8 cellular contexts compared by ENCODE assay signal in the genomic region with DNA sequence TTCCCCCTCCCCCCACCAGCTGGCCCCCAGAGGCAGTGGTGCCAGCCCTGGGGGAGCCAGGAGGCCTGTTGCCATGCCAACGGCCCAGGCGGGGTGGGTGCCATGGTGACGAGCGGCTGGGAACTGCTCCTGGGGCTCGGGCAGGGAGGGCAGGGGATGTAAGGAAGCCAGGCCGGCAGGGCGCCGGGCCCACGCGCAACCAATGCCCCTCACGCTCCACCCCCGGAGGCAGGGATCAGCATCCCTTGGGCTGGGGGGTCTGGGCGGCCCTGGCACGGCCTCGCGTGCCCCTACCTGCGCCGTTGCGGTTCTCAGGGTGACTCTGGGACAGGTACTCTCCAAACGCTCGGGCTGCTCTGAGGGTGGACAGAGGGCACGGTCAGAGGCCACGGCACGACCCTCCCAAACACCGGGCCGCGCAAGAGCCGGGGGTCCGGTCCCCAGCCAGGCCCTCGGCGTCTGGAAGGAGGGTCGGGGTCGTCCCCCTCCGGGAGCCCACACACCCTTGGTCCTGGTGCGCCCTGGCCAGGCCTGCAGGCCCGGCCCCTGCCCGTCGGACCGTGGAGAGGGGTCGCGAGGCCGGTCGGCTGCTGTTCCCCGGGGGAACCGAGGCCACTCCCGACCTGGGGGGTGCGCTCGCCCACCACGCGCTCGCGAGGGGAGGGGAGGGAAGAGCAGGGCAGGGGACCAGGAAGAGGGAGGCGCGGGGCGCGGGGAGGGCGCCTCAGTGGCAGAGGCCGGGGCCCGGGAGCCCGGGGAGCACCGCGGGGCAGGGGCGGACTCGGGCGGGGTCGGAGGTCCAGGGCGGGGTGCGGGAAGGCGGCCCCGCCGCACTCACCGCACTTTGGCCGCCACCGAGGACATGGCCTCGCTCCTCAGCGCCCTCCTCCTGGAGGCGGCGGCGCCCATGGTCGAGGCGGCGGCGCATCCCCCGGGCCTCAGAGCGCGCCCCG. TPM values are rescaled to one million over a fixed set of nuclear protein-coding genes. Genes with fewer than 3 reads are reported as not detected.
DNase-seq lines count a peak whose midpoint lies in the region; ATAC-seq and TF ChIP-seq lines count a peak whose summit lies in the region.

No MANE protein-coding gene starts in this region.

- H3K4ac ChIP-seq in mesendoderm (ENCODE audit: low read depth, low read length), result no peak overlapping the region

- peak overlapping the region; percentile 94 for H3K56ac ChIP-seq in mesendoderm (ENCODE audit: low read length)

- H3K9ac ChIP-seq in PC-3 (ENCODE audit: low read length) (peak overlapping the region; percentile 76), mesendoderm (ENCODE audit: low read length) (peak overlapping the region; percentile 89)

- H3F3A ChIP-seq in PC-3 (ENCODE audit: low read length, unreplicated experiment), result no peaks in the 10 kb centered on the region

- intact Hi-C loops in PC-3 (cut with micrococcal nuclease) (loop anchor here (2.0 kb wide), 1 partner anchor 24 kb away; no protein-coding TSS in a partner anchor), transverse colon (cut with DNase I; ENCODE audit: low total_unique reads) (no loop called here)

- no peak overlapping the region for H4K8ac ChIP-seq in mesendoderm (ENCODE audit: low read depth, low read length)

- no peak overlapping the region for H2BK5ac ChIP-seq in mesendoderm (ENCODE audit: low read length)

- CTCF ChIA-PET in PC-3 (lab: Charles Lee), result no interaction called here

- ATAC-seq in PC-3, result peak; percentile 39

- no peak overlapping the region for H2AK5ac ChIP-seq in mesendoderm (ENCODE audit: low read length)

- H3K23ac ChIP-seq in mesendoderm (ENCODE audit: low read length), result no peak overlapping the region

- H3K9me3 ChIP-seq in PC-3 (ENCODE audit: low read length) (no peaks in the 10 kb centered on the region), transverse colon (no peaks in the 10 kb centered on the region)

- no peaks in the 10 kb centered on the region for H3K79me1 ChIP-seq in mesendoderm (ENCODE audit: low read length)

- H3K27me3 ChIP-seq in H7 (ENCODE audit: control insufficient read depth, insufficient read depth, low read length), result peaks cover 22% of the 10 kb centered on the region
- H3K27me3 ChIP-seq in PC-3 (ENCODE audit: low read length), result no peaks in the 10 kb centered on the region
- no peaks in the 10 kb centered on the region for H3K27me3 ChIP-seq in mesendoderm (ENCODE audit: insufficient read depth, low read length, poor library complexity)
- no peaks in the 10 kb centered on the region for H3K27me3 ChIP-seq in transverse colon

- H4K5ac ChIP-seq in mesendoderm (ENCODE audit: low read length), result no peak overlapping the region

- no peak overlapping the region for H2BK15ac ChIP-seq in mesendoderm (replicated peaks; ENCODE audit: low read depth)

- DNase-seq in G401 (ENCODE audit: low spot score), result peak; percentile 50
- peak; percentile 76 for DNase-seq in H7
- no peak for DNase-seq in PC-3
- peak; percentile 72 for DNase-seq in ecto neural progenitor cell (ENCODE audit: low spot score)
- no peak for DNase-seq in mesendoderm
- peak; percentile 49 for DNase-seq in transverse colon
- DNase-seq in NCI-H510A (lab: John Stamatoyannopoulos, UW), result no peak
- no peak for DNase-seq in dedifferentiated amniotic fluid mesenchymal stem cell (ENCODE audit: extremely low spot score)

- H3K4me3 ChIP-seq in H7 (ENCODE audit: insufficient read depth, low read depth, low read length) (peak overlapping the region; percentile 56), PC-3 (ENCODE audit: low read length) (peak overlapping the region; percentile 82), mesendoderm (ENCODE audit: low read length) (peak overlapping the region; percentile 61), transverse colon (peak overlapping the region; percentile 49 to 74 (median 62))

- peaks cover 10% of the 10 kb centered on the region for H3K36me3 ChIP-seq in H7 (replicated peaks; ENCODE audit: control insufficient read depth, insufficient read depth, low read length)
- H3K36me3 ChIP-seq in PC-3 (ENCODE audit: low read depth, low read length), result no peaks in the 10 kb centered on the region
- H3K36me3 ChIP-seq in mesendoderm (ENCODE audit: control insufficient read depth, insufficient read depth, low read length), result no peaks in the 10 kb centered on the region
- no peaks in the 10 kb centered on the region for H3K36me3 ChIP-seq in transverse colon

- no peak overlapping the region for H2AFZ ChIP-seq in PC-3 (ENCODE audit: low read length)

- in situ Hi-C loops in G401 (cut with HindIII; ENCODE audit: low sequenced_read_pairs) (no loop called here), transverse colon (cut with MboI; ENCODE audit: low pct_ligation_motif_present in 1 of 4, low pct_unique_long_range_greater_than_20kb in 1 of 4, low sequenced_read_pairs in 3 of 4) (no loop called here)

- H3K4me1 ChIP-seq in PC-3 (ENCODE audit: insufficient read depth, low read length) (peaks cover 4% of the 10 kb centered on the region; the same call in 1 of the 2 replicates), mesendoderm (ENCODE audit: control insufficient read depth, low read depth, low read length) (peaks cover 4% of the 10 kb centered on the region), transverse colon (peaks cover 21 to 37% (median 34%) of the 10 kb centered on the region in 4 donors)

- BruUV-seq in PC-3 (replicated peaks; lab: Mats Ljungman, UMichigan), result no TSS peak

- H3K79me2 ChIP-seq in PC-3 (ENCODE audit: low read length) (peaks cover 13% of the 10 kb centered on the region; the same call in 1 of the 2 replicates), mesendoderm (ENCODE audit: control insufficient read depth, insufficient read depth, low read length) (no peaks in the 10 kb centered on the region)

- POLR2A ChIA-PET in PC-3 (lab: Charles Lee; ENCODE audit: unreplicated experiment), result no interaction called here

- H3K27ac ChIP-seq in PC-3 (ENCODE audit: low read length), result no peak overlapping the region
- no peak overlapping the region for H3K27ac ChIP-seq in mesendoderm (ENCODE audit: low read depth, low read length)
- H3K27ac ChIP-seq in transverse colon, result peak overlapping the region; percentile 35 to 85 (median 76)

- no peak for TF ChIP-seq POLR2A in transverse colon (IDR thresholded peaks at IDR 0.05)

- TF ChIP-seq CTCF in PC-3 (conservative IDR thresholded peaks at IDR 0.05; ENCODE audit: low read depth, low read length) (no peak), transverse colon (IDR thresholded peaks at IDR 0.05) (no peak)

- H3K4me2 ChIP-seq in PC-3 (ENCODE audit: low read length) (peak overlapping the region; percentile 92), mesendoderm (ENCODE audit: low read length) (peak overlapping the region; percentile 81)

- H3K9me2 ChIP-seq in PC-3 (replicated peaks; ENCODE audit: low read length), result no peaks in the 10 kb centered on the region

- no peak overlapping the region for H2BK120ac ChIP-seq in mesendoderm (ENCODE audit: low read depth, low read length)

- no peak overlapping the region for H3K18ac ChIP-seq in mesendoderm (ENCODE audit: low read length)

- no peaks in the 10 kb centered on the region for H4K20me1 ChIP-seq in PC-3 (ENCODE audit: low read length)

- WGBS in mesendoderm (ENCODE audit: extremely low coverage, insufficient coverage, low lambda C conversion rate), result no CpG with 5 or more reads among the region's 87 CpGs
- 9% methylated on average over 47 of the region's 87 CpGs; no CpG with 5 or more reads in 1 of the 2 donors for WGBS in transverse colon (ENCODE audit: low coverage in 1 of 2), 2 donors

- no peak for TF ChIP-seq EP300 in transverse colon (IDR thresholded peaks at IDR 0.05; ENCODE audit: low read depth)

RNA-seq across cellular contexts. Expression of a gene that starts 0.7 kb away (rescaled TPM):
- 76.9 and 96.6 TPM in 2 replicates for total RNA-seq in G401 (2014; rRNA removed; shearing (Covaris generic))
- 37.9 and 39.0 TPM in 2 replicates for total RNA-seq in H7 (2014; rRNA removed; shearing (Covaris generic))
- 29.5 and 30.8 TPM in 2 replicates for total RNA-seq in PC-3 (2014; rRNA removed)
- 27.2 TPM for polyA plus RNA-seq in mesendoderm (2013, experiment 1 of 2)
- 28.2 TPM for polyA plus RNA-seq in mesendoderm (2013, experiment 2 of 2)
- total RNA-seq in transverse colon, result 100 to 1,000 TPM in 1 of 4 donors, 10 to 100 TPM in 3; 44.6 to 130 (median 55.2) TPM

RNA-seq across cellular contexts. Expression of a gene that starts 17.3 kb away (rescaled TPM):
- total RNA-seq in G401 (2014; rRNA removed; shearing (Covaris generic)), result 1.6 and 1.9 TPM in 2 replicates
- total RNA-seq in H7 (2014; rRNA removed; shearing (Covaris generic)), result 0.55 and 0.76 TPM in 2 replicates
- total RNA-seq in PC-3 (2014; rRNA removed), result 0.17 TPM in 1 of 2 replicates, not detected in the other
- polyA plus RNA-seq in mesendoderm (2013, experiment 1 of 2), result 0.07 TPM
- polyA plus RNA-seq in mesendoderm (2013, experiment 2 of 2), result 0.04 TPM
- total RNA-seq in transverse colon, result 100 to 1,000 TPM in 1 of 4 donors, 10 to 100 TPM in 3; 20.7 to 109 (median 63.8) TPM

RNA-seq across cellular contexts. Expression of a gene that starts 35.3 kb away (rescaled TPM):
- total RNA-seq in G401 (2014; rRNA removed; shearing (Covaris generic)), result 0.18 TPM in 1 of 2 replicates, not detected in the other
- total RNA-seq in H7 (2014; rRNA removed; shearing (Covaris generic)), result 0.78 and 1.0 TPM in 2 replicates
- total RNA-seq in PC-3 (2014; rRNA removed) (0.51 and 1.6 TPM in 2 replicates), transverse colon (10 to 100 TPM; 19.7 to 53.9 (median 40.8) TPM)
- polyA plus RNA-seq in mesendoderm (2013, experiment 1 of 2), result 0.03 TPM
- polyA plus RNA-seq in mesendoderm (2013, experiment 2 of 2), result 0.03 TPM

RNA-seq across cellular contexts. Expression of a gene that starts 35.5 kb away (rescaled TPM):
- total RNA-seq in G401 (2014; rRNA removed; shearing (Covaris generic)), result 4.8 and 7.9 TPM in 2 replicates
- total RNA-seq in H7 (2014; rRNA removed; shearing (Covaris generic)), result 7.0 and 15.7 TPM in 2 replicates
- total RNA-seq in PC-3 (2014; rRNA removed) (1.9 and 3.1 TPM in 2 replicates), transverse colon (100 to 1,000 TPM in 1 of 4 donors, 10 to 100 TPM in 3; 47.6 to 228 (median 74.2) TPM)
- polyA plus RNA-seq in mesendoderm (2013, experiment 1 of 2), result 2.0 TPM
- polyA plus RNA-seq in mesendoderm (2013, experiment 2 of 2), result 2.0 TPM

Comparison
In these comparisons a context has a peak if more than half of its experiments do, and no peak if none do; other contexts are left out.
1. DNase-seq: peak in G401 (single experiment), H7 (single experiment), ecto neural progenitor cell (single experiment) and transverse colon (single experiment); none in PC-3 (single experiment), mesendoderm (single experiment), NCI-H510A (single experiment) and dedifferentiated amniotic fluid mesenchymal stem cell (single experiment).
2. H3K27ac ChIP-seq: peak in transverse colon (4 of 4); none in PC-3 (single experiment) and mesendoderm (single experiment).
3. Peak in every context shown above with its lines, with median percentiles within 50 percentile points of each other: H3K4me3 ChIP-seq.